9 cellular contexts compared by ENCODE assay signal in the genomic region with DNA sequence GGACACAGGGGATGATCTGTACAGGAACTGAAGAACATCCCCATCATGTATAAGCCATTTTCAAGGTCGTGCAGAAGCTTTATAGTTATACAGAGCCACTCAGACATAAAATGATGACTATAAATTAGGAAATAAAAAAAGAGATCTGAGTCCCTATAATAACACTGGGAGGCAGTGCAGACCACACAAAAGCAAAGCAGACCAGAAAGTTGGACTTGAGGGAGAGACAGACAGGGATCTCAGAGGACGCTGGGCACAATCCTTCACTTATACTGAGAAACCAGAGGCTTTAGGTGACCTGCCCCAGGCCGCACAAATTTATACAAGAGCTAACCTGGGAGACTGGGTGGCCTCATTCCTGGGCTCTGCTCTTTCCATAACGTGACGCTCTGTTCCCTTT.
A peak's percentile ranks its signal among the peaks of the same experiment; 100 is the strongest.
DNase-seq lines count a peak whose midpoint lies in the region; ATAC-seq, FAIRE-seq and TF ChIP-seq lines count a peak whose summit lies in the region.
"Had no signal": no experiment of that assay in that cellular context is flagged by ENCODE, and none has a peak within 500 bp of the region (broad histone marks: within the 10 kb centered on the region; RNA-seq: fewer than 3 reads in every experiment).

No MANE protein-coding gene starts in this region.

- CTCF ChIA-PET in A673 (lab: Charles Lee): no interaction called here

- H3K27me3 ChIP-seq in A673 (replicated peaks; ENCODE audit: insufficient read depth, low read depth, low read length, poor library complexity) (no peaks in the 10 kb centered on the region), foreskin keratinocyte (no peaks in the 10 kb centered on the region), small intestine (ENCODE audit: control insufficient read depth in 2 of 2, insufficient read depth in 2 of 2, low read length in 2 of 2) (no peaks in the 10 kb centered on the region)

- H3K36me3 ChIP-seq in A673 (ENCODE audit: insufficient read depth, low read length, poor library complexity, severe bottlenecking) (no peaks in the 10 kb centered on the region), small intestine (ENCODE audit: control insufficient read depth in 2 of 2, insufficient read depth in 2 of 2, low read length in 2 of 2) (no peaks in the 10 kb centered on the region), kidney (ENCODE audit: control insufficient read depth in 1 of 2, insufficient read depth in 2 of 2, low read length in 2 of 2) (no peaks in the 10 kb centered on the region)

- no peak overlapping the region for H3K9ac ChIP-seq in kidney (ENCODE audit: low read length in 2 of 2)

- no peaks in the 10 kb centered on the region for H3K9me3 ChIP-seq in A673 (ENCODE audit: low read depth, low read length, poor library complexity, severe bottlenecking)
- H3K9me3 ChIP-seq in small intestine (ENCODE audit: control insufficient read depth, low read depth): no peaks in the 10 kb centered on the region
- peaks cover 0 to 2% of the 10 kb centered on the region in 2 donors for H3K9me3 ChIP-seq in kidney (ENCODE audit: control insufficient read depth in 1 of 2, low read length in 2 of 2)

- FAIRE-seq in small intestine (lab: Jason Lieb, UNC) (no peak), kidney (lab: Jason Lieb, UNC) (no peak)

- intact Hi-C loops in A673 (cut with micrococcal nuclease; ENCODE audit: unreplicated experiment): loop anchor here (10.0 kb wide), 1 partner anchor 515 kb away; no protein-coding TSS in a partner anchor
- intact Hi-C loops in kidney (cut with DNase I): no loop called here

- no TSS peak for BruUV-seq in A673 (replicated peaks; lab: Mats Ljungman, UMichigan)

- ATAC-seq in SK-N-SH treated with all-trans-retinoic acid at 6 μM for 48 hours: peak; percentile 67
- no peak for ATAC-seq in foreskin keratinocyte
- ATAC-seq in GM18909 (IDR thresholded peaks at IDR 0.05; ENCODE audit: poor library complexity, unreplicated experiment): no peak

- H3K4me3 ChIP-seq in A673 (ENCODE audit: low read depth, low read length, poor library complexity, severe bottlenecking) (no peak overlapping the region), small intestine (ENCODE audit: low read depth in 1 of 2, low read length in 2 of 2) (no peak overlapping the region), kidney (ENCODE audit: low read length in 2 of 2) (no peak overlapping the region)

- in situ Hi-C loops in GM13977 (cut with MboI; ENCODE audit: low pct_unique_long_range_greater_than_20kb, low sequenced_read_pairs, unreplicated experiment): no loop called here

- DNase-seq in A673 (ENCODE audit: low spot score) (peak; percentile 51), GM13977 (ENCODE audit: low spot score) (no peak), foreskin keratinocyte (peak in 1 of 2 donors; percentile 28), small intestine (peak; percentile 14), kidney (no peak), HuH-7.5 (ENCODE audit: low spot score) (no peak)
- DNase-seq: activated naive CD8-positive, alpha-beta T cell treated with anti-CD3 and anti-CD28 coated beads, Interleukin-2, amount 10 ng/mL, durations not matched to agents 7 days and 5 days had no signal

- TF ChIP-seq CTCF in A673 (conservative IDR thresholded peaks at IDR 0.05; ENCODE audit: low read depth, low read length) (peak; percentile 47), GM13977 (IDR thresholded peaks at IDR 0.05; ENCODE audit: extremely low read depth, insufficient read depth, missing control alignments) (peak; percentile 35), foreskin keratinocyte (conservative IDR thresholded peaks at IDR 0.05) (peak; percentile 51), kidney (IDR thresholded peaks at IDR 0.05; ENCODE audit: borderline replicate concordance, extremely low read depth, insufficient read depth) (no peak)

- H3K4me1 ChIP-seq in A673 (ENCODE audit: insufficient read depth, low read length, poor library complexity, severe bottlenecking) (no peaks in the 10 kb centered on the region), foreskin keratinocyte (no peaks in the 10 kb centered on the region), small intestine (ENCODE audit: control insufficient read depth in 2 of 2, insufficient read depth in 1 of 2, low read depth in 1 of 2, low read length in 1 of 2) (no peaks in the 10 kb centered on the region), kidney (ENCODE audit: control insufficient read depth in 1 of 2, insufficient read depth in 1 of 2, low read depth in 1 of 2, low read length in 2 of 2) (no peaks in the 10 kb centered on the region)

- POLR2A ChIA-PET in A673 (lab: Charles Lee; ENCODE audit: low non-redundant PET): interaction anchor here (0.7 kb wide), 1 partner anchor 24 kb away, joined by 4 read pairs; no protein-coding TSS in a partner anchor

- 62 to 76% (median 71%) methylated on average over 5 of the region's 5 CpGs for WGBS in small intestine, 3 donors

- H3K27ac ChIP-seq in A673 (ENCODE audit: low read depth, low read length, poor library complexity, severe bottlenecking) (no peak overlapping the region), foreskin keratinocyte (no peak overlapping the region), small intestine (ENCODE audit: low read depth in 1 of 2, low read length in 1 of 2) (no peak overlapping the region), kidney (ENCODE audit: low read depth in 2 of 2, low read length in 2 of 2) (no peak overlapping the region)

TF ChIP-seq in SK-N-SH treated with all-trans-retinoic acid at 6 μM for 48 hours, 23 proteins besides CTCF, POLR2A, EP300 and RAD21:
- TF ChIP-seq, protein P1, sequence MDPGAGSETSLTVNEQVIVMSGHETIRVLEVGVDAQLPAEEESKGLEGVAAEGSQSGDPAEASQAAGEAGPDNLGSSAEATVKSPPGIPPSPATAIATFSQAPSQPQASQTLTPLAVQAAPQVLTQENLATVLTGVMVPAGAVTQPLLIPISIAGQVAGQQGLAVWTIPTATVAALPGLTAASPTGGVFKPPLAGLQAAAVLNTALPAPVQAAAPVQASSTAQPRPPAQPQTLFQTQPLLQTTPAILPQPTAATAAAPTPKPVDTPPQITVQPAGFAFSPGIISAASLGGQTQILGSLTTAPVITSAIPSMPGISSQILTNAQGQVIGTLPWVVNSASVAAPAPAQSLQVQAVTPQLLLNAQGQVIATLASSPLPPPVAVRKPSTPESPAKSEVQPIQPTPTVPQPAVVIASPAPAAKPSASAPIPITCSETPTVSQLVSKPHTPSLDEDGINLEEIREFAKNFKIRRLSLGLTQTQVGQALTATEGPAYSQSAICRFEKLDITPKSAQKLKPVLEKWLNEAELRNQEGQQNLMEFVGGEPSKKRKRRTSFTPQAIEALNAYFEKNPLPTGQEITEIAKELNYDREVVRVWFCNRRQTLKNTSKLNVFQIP (CRISPR knock-in tag; IDR thresholded peaks at IDR 0.05; ENCODE audit: borderline replicate concordance, low read depth): no peak
- TF ChIP-seq BACH2 (CRISPR knock-in tag; IDR thresholded peaks at IDR 0.05; ENCODE audit: borderline replicate concordance) (no peak), ZFP30 (CRISPR knock-in tag; IDR thresholded peaks at IDR 0.05) (no peak), SNAI2 (CRISPR knock-in tag; IDR thresholded peaks at IDR 0.05) (no peak), OSR1 (CRISPR knock-in tag; IDR thresholded peaks at IDR 0.05) (no peak), ISL1 (CRISPR knock-in tag; IDR thresholded peaks at IDR 0.05) (no peak)
- TF ChIP-seq, protein P2, sequence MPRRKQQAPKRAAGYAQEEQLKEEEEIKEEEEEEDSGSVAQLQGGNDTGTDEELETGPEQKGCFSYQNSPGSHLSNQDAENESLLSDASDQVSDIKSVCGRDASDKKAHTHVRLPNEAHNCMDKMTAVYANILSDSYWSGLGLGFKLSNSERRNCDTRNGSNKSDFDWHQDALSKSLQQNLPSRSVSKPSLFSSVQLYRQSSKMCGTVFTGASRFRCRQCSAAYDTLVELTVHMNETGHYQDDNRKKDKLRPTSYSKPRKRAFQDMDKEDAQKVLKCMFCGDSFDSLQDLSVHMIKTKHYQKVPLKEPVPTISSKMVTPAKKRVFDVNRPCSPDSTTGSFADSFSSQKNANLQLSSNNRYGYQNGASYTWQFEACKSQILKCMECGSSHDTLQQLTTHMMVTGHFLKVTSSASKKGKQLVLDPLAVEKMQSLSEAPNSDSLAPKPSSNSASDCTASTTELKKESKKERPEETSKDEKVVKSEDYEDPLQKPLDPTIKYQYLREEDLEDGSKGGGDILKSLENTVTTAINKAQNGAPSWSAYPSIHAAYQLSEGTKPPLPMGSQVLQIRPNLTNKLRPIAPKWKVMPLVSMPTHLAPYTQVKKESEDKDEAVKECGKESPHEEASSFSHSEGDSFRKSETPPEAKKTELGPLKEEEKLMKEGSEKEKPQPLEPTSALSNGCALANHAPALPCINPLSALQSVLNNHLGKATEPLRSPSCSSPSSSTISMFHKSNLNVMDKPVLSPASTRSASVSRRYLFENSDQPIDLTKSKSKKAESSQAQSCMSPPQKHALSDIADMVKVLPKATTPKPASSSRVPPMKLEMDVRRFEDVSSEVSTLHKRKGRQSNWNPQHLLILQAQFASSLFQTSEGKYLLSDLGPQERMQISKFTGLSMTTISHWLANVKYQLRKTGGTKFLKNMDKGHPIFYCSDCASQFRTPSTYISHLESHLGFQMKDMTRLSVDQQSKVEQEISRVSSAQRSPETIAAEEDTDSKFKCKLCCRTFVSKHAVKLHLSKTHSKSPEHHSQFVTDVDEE (CRISPR knock-in tag; IDR thresholded peaks at IDR 0.05): no peak

Comparison
In these comparisons a context has a peak if more than half of its experiments do, and no peak if none do; other contexts are left out.
1. DNase-seq: peak in A673 (single experiment) and small intestine (single experiment); none in GM13977 (single experiment), kidney (single experiment) and HuH-7.5 (single experiment).